In the genomic region with DNA sequence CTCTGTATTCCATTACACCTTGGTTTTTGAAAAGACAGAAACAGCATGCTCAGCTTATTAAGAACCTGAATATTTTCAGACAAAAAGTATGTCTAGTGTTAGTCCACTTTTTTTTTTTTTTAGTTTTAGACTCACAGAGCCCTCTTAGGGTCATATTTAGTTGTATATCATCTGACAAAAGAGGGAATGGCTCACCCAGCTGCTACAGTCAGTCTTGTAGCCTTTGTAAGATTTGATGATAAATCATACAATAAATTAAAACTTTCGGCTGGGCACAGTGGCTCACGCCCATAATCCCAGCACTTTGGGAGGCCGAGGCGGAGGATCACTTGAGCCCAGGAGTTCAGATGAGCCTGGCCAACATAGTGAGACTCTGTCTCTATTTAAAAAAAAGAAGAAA, we compare ENCODE assay signal across 26 cellular contexts.
"Had no signal": no experiment of that assay in that cellular context is flagged by ENCODE, and none has a peak within 500 bp of the region (broad histone marks: within the 10 kb centered on the region; RNA-seq: fewer than 3 reads in every experiment).

No MANE protein-coding gene starts in this region.

- H3K36me3 ChIP-seq: uterus had no signal

- H3K9me3 ChIP-seq: esophagus muscularis mucosa, heart right ventricle, right lobe of liver, thoracic aorta, uterus had no signal

- H3K27ac ChIP-seq: brain microvascular endothelial cell, esophagus muscularis mucosa, foreskin keratinocyte, heart right ventricle, right lobe of liver, skin epidermis, thoracic aorta, VCaP had no signal

- H3K4me1 ChIP-seq: foreskin keratinocyte, right lobe of liver, uterus had no signal

- H3K4me3 ChIP-seq: esophagus muscularis mucosa, heart right ventricle, right lobe of liver, skin epidermis, thoracic aorta, uterus had no signal

- FAIRE-seq: astrocyte, TTC549 had no signal

- DNase-seq: activated CD4-positive, alpha-beta memory T cell treated with anti-CD3 and anti-CD28 coated beads for 36 hours; activated CD4-positive, alpha-beta T cell treated with anti-CD3 and anti-CD28 coated beads for 4 hours; activated CD8-positive, alpha-beta memory T cell treated with anti-CD3 and anti-CD28 coated beads, Interleukin-2, amount 50 U/mL, for 4 hours; activated gamma-delta T cell treated with Interleukin-2 at 50 U/mL for 16 hours; activated naive CD4-positive, alpha-beta T cell treated with anti-CD3 and anti-CD28 coated beads, Interleukin-2, amount 50 U/mL, for 16 hours; activated T-cell treated with anti-CD3 and anti-CD28 coated beads, Interleukin-2, amount 50 U/mL, for 1 hour; amniotic stem cell; brain microvascular endothelial cell; foreskin keratinocyte; heart right ventricle; midbrain; right lobe of liver; stimulated activated CD4-positive, alpha-beta T cell treated with anti-CD3 and anti-CD28 coated beads, Interleukin-12 subunit alpha, Interleukin-12 subunit beta, amount 100 ng/mL, for 4 hours; stimulated activated CD4-positive, alpha-beta T cell treated with anti-CD3 and anti-CD28 coated beads, Interleukin-4, amount 100 ng/mL, for 24 hours; T-helper 9 cell; trophoblast cell; uterus had no signal

- H3K27me3 ChIP-seq: brain microvascular endothelial cell, esophagus muscularis mucosa, foreskin keratinocyte, heart right ventricle, right lobe of liver, uterus had no signal

- ATAC-seq: activated T-helper 17 cell treated with anti-CD3 and anti-CD28 coated beads, Interleukin-2, amount 50 U/mL, for 72 hours; foreskin keratinocyte; heart right ventricle; natural killer cell treated with Interleukin-12 subunit alpha and Interleukin-12 subunit beta and Interleukin-15 and Interleukin-18, amount 100 ng/mL, for 72 hours; right lobe of liver; stimulated activated effector memory CD8-positive, alpha-beta T cell treated with anti-CD3 and anti-CD28 coated beads, Interleukin-12 subunit alpha, Interleukin-12 subunit beta, amount 100 ng/mL, for 72 hours had no signal
